In the genomic region with DNA sequence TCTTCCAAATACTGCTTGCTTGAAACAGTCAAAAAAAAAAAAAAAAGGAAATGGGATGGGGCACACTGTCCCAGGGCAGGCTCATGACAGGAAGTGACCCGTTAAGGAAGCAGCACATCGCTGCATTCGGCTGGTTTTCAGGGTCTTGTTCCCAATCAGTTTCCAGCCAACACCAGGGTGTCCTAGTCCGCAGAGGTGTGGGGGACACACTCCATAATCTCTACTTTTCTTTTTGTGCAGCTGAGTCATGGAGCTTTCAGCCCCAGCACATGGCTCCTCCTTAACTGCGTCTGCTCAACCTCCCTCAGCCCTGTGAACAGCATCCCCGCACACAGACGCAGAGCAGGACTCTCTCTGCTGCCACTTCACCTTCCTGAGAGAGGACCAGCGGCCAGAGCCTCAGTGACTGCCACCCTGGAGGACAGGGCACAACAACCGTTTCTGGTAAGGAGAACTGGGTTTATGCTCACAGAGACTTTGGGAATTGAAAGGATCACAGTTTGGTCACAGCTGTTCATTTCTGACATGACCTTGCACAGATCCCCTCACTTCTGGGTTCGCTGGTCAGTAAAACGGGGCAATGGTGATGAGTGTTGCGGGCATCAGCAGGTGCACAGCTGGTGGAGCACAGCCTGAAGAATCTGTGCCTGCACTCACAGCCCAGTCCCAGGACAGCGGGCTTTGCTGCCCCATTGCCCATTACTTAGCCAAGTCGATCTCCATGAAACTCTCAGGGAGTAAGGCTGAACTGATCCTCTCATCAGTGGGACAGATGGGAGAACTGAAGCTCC, we compare ENCODE assay signal across 8 cellular contexts. TPM values are rescaled to one million over a fixed set of nuclear protein-coding genes. Genes with fewer than 3 reads are reported as not detected.
A peak's percentile ranks its signal among the peaks of the same experiment; 100 is the strongest.
DNase-seq lines count a peak whose midpoint lies in the region; ATAC-seq, FAIRE-seq and TF ChIP-seq lines count a peak whose summit lies in the region.

A gene (plus strand): TSS at position 154 of the 791 bp plus-strand sequence. CDS start 3,467 bp downstream, outside the sequence.

- TF ChIP-seq POLR2A in GM12891 (IDR thresholded peaks at IDR 0.05; ENCODE audit: low read depth, low read length) = peak; percentile 69

- peak; percentile 53 for ATAC-seq in HG03045 (IDR thresholded peaks at IDR 0.05; ENCODE audit: unreplicated experiment)

- no peaks in the 10 kb centered on the region for H3K36me3 Mint-ChIP-seq in osteocyte (ENCODE audit: unreplicated experiment)

- peak within 1 kb of the TSS; percentile 85 for H3K27ac ChIP-seq in left ventricle myocardium inferior (replicated peaks)

- no peaks in the 10 kb centered on the region for H3K27me3 ChIP-seq in left ventricle myocardium inferior (ENCODE audit: low read depth)

- no peak for DNase-seq in GM12891 (ENCODE audit: insufficient read length, low spot score)
- peak; percentile 86 for DNase-seq in activated CD8-positive, alpha-beta memory T cell treated with anti-CD3 and anti-CD28 coated beads for 24 hours
- no peak for DNase-seq in left ventricle myocardium inferior
- DNase-seq in occipital lobe (lab: John Stamatoyannopoulos, UW) = no peak
- no peak for DNase-seq in SHP77 (lab: John Stamatoyannopoulos, UW)
- DNase-seq in osteocyte (ENCODE audit: extremely low spot score, unreplicated experiment) = no peak

- intact Hi-C loops in left ventricle myocardium inferior (cut with micrococcal nuclease) = no loop called here

- peaks cover 43% of the 10 kb centered on the region for H3K4me1 ChIP-seq in left ventricle myocardium inferior

- H3K4me3 Mint-ChIP-seq in osteocyte (ENCODE audit: unreplicated experiment) = no peak within 1 kb of the TSS

- no peaks in the 10 kb centered on the region for H3K9me3 ChIP-seq in left ventricle myocardium inferior (replicated peaks)

- no peaks in the 10 kb centered on the region for H3K4me1 Mint-ChIP-seq in osteocyte (ENCODE audit: unreplicated experiment)

- H3K36me3 ChIP-seq in left ventricle myocardium inferior = peaks cover 20% of the 10 kb centered on the region

- no peak within 1 kb of the TSS for H3K27ac Mint-ChIP-seq in osteocyte (ENCODE audit: unreplicated experiment)

- no peak for TF ChIP-seq CTCF in left ventricle myocardium inferior (IDR thresholded peaks at IDR 0.05; ENCODE audit: borderline replicate concordance)
- no peak for TF ChIP-seq CTCF in subcutaneous adipose tissue (IDR thresholded peaks at IDR 0.05; ENCODE audit: low read depth)
- no peak for TF ChIP-seq CTCF in osteocyte (IDR thresholded peaks at IDR 0.05)

- H3K9me3 Mint-ChIP-seq in osteocyte (ENCODE audit: unreplicated experiment) = no peaks in the 10 kb centered on the region

- no peaks in the 10 kb centered on the region for H3K27me3 Mint-ChIP-seq in osteocyte (ENCODE audit: unreplicated experiment)

- FAIRE-seq in GM12891 (lab: Jason Lieb, UNC) = peak; percentile 95

- H3K4me3 ChIP-seq in left ventricle myocardium inferior = peak within 1 kb of the TSS; percentile 70

TF ChIP-seq in GM12891, 5 proteins besides CTCF, POLR2A, EP300 and RAD21:
- TF ChIP-seq PAX5 (IDR thresholded peaks at IDR 0.05; ENCODE audit: insufficient read depth, low read length, severe bottlenecking) (no peak), SPI1 (IDR thresholded peaks at IDR 0.05; ENCODE audit: low read depth, low read length) (peak; percentile 69), TAF1 (IDR thresholded peaks at IDR 0.05; ENCODE audit: low read depth, low read length) (peak; percentile 41; the same call in 1 of the 2 replicates), POU2F2 (IDR thresholded peaks at IDR 0.05; ENCODE audit: low read depth, low read length) (peak; percentile 11; the same call in 1 of the 2 replicates), POLR2AphosphoS5 (IDR thresholded peaks at IDR 0.05; ENCODE audit: low read depth, low read length) (peak; percentile 50; the same call in 1 of the 2 replicates)

RNA-seq across cellular contexts. Expression of the gene that starts here (rescaled TPM):
- 20.0 TPM for polyA plus RNA-seq in GM12891 (2012; ENCODE audit: low read depth, missing spikeins)
- total RNA-seq in left ventricle myocardium inferior (10.7 TPM), subcutaneous adipose tissue (10 to 100 TPM; 31.1 to 89.7 (median 50.4) TPM), occipital lobe (3.7 TPM), osteocyte (not detected in 2 replicates)
